11 cellular contexts compared by ENCODE assay signal in genomic region chr16:81697886-81698635, GRCh38.
DNase-seq lines count a peak whose midpoint lies in the region; ATAC-seq and TF ChIP-seq lines count a peak whose summit lies in the region.
"Had no signal": no experiment of that assay in that cellular context is flagged by ENCODE, and none has a peak within 500 bp of the region (broad histone marks: within the 10 kb centered on the region; RNA-seq: fewer than 3 reads in every experiment).

No MANE protein-coding gene starts in this region.

- H3K4me3 Mint-ChIP-seq in chondrocyte (ENCODE audit: unreplicated experiment): no peak overlapping the region
- H3K4me3 Mint-ChIP-seq: activated naive CD4-positive, alpha-beta T cell treated with anti-CD3 and anti-CD28 coated beads, Interleukin-2, amount 10 ng/mL, durations not matched to agents 7 days and 5 days; GM23338 had no signal

- in situ Hi-C loops in G401 (cut with HindIII; ENCODE audit: low sequenced_read_pairs): no loop called here

- ATAC-seq in HG03354 (IDR thresholded peaks at IDR 0.05; ENCODE audit: poor library complexity, severe bottlenecking, unreplicated experiment): no peak

- H3K27me3 Mint-ChIP-seq in chondrocyte (ENCODE audit: low read depth): no peaks in the 10 kb centered on the region
- H3K27me3 Mint-ChIP-seq: activated naive CD4-positive, alpha-beta T cell treated with anti-CD3 and anti-CD28 coated beads, Interleukin-2, amount 10 ng/mL, durations not matched to agents 7 days and 5 days had no signal

- H3K4me1 Mint-ChIP-seq in chondrocyte (ENCODE audit: low read depth): peaks cover 46% of the 10 kb centered on the region

- H3K36me3 Mint-ChIP-seq in chondrocyte (ENCODE audit: low read depth): peaks cover 12% of the 10 kb centered on the region

- no peak overlapping the region for H3K27ac Mint-ChIP-seq in chondrocyte (ENCODE audit: unreplicated experiment)
- H3K27ac Mint-ChIP-seq: activated naive CD4-positive, alpha-beta T cell treated with anti-CD3 and anti-CD28 coated beads, Interleukin-2, amount 10 ng/mL, durations not matched to agents 7 days and 5 days; GM23338 had no signal

- TF ChIP-seq CTCF in chondrocyte (IDR thresholded peaks at IDR 0.05): no peak

- H3K9me3 Mint-ChIP-seq in chondrocyte (ENCODE audit: low read depth): no peaks in the 10 kb centered on the region
- H3K9me3 Mint-ChIP-seq: activated naive CD4-positive, alpha-beta T cell treated with anti-CD3 and anti-CD28 coated beads, Interleukin-2, amount 10 ng/mL, durations not matched to agents 7 days and 5 days; GM23338 had no signal

- DNase-seq in G401 (ENCODE audit: low spot score) (peak; percentile 10), chondrocyte (ENCODE audit: low spot score) (peak; percentile 40), hypothalamus (lab: John Stamatoyannopoulos, UW) (peak in 41 of 51 donors; percentile 22 to 83 (median 62)), putamen (ENCODE audit: low spot score) (peak; percentile 60), mesenteric fat pad (ENCODE audit: low spot score) (no peak)
- no peak for DNase-seq in activated CD4-positive, alpha-beta T cell treated with anti-CD3 and anti-CD28 coated beads for 1 hour
- no peak for DNase-seq in central memory CD4-positive, alpha-beta T cell
- DNase-seq: effector CD4-positive, alpha-beta T cell had no signal

Comparison
In these comparisons a context has a peak if more than half of its experiments do, and no peak if none do; other contexts are left out.
1. DNase-seq: peak in G401 (single experiment), chondrocyte (single experiment), hypothalamus (41 of 51) and putamen (single experiment); none in activated CD4-positive, alpha-beta T cell treated with anti-CD3 and anti-CD28 coated beads for 1 hour (single experiment), central memory CD4-positive, alpha-beta T cell (single experiment) and mesenteric fat pad (single experiment).